ENCODE assay signal across 8 cellular contexts in the genomic region with DNA sequence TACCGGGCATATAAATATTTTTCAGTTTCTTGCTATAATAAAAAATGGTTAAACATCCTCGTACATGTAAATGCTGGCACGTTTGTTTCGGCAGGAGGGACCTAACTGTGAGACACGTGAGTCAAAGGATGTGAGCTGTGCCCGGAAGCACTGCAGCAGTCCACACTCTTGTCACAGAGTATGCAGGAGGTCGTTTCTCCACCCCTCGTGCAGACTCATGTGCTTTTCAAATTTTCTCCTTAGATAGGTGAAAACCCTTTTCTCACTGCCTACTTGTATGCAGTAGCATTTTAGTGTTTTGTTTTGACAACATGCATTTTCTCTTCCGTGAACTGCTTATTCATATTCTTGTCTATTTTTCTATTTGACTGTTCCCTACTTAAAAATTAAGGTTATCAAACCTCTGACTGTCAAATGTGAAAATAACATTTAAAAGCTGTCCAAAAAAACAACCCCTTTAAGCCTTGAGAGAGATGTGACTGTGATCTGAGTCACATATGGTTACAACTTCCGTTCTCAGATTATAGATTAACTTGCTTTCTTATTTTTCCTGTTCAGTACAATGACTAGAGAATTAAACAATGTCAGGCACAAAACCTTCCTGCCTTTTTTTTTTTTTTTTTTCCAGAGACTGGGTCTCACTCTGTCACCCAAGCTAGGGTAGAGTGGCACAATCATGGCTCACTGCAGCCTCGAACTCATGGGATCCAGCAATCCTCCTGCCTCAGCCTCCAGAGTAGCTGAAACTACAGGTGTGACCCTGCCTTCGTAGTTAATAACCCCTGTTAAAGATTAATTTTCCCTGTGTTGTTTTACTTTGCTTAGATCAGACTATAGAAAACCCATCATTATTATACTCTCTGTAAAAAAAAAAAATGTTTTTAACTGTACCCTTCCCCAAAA. TPM values are rescaled to one million over a fixed set of nuclear protein-coding genes. Genes with fewer than 3 reads are reported as not detected.
DNase-seq lines count a peak whose midpoint lies in the region; ATAC-seq, FAIRE-seq and TF ChIP-seq lines count a peak whose summit lies in the region.

No MANE protein-coding gene starts in this region.

- peak; percentile 49 for ATAC-seq in GM21526 (IDR thresholded peaks at IDR 0.05; ENCODE audit: low FRiP score, unreplicated experiment)
- peak; percentile 96 for ATAC-seq in activated T-helper 17 cell treated with anti-CD3 and anti-CD28 coated beads, Interleukin-2, amount 50 U/mL, for 72 hours (replicated peaks)
- peak; percentile 85 to 96 for ATAC-seq in natural killer cell treated with Interleukin-12 subunit alpha and Interleukin-12 subunit beta and Interleukin-15 and Interleukin-18, amount 100 ng/mL, for 72 hours

- H3K27ac Mint-ChIP-seq in activated T-helper 17 cell treated with anti-CD3 and anti-CD28 coated beads, Interleukin-2, amount 50 U/mL, for 72 hours, result peak overlapping the region; percentile 88
- peak overlapping the region; percentile 79 to 82 for H3K27ac Mint-ChIP-seq in natural killer cell treated with Interleukin-12 subunit alpha and Interleukin-12 subunit beta and Interleukin-15 and Interleukin-18, amount 100 ng/mL, for 72 hours
- no peak overlapping the region for H3K27ac Mint-ChIP-seq in type B pancreatic cell

- TF ChIP-seq CTCF in type B pancreatic cell (conservative IDR thresholded peaks at IDR 0.05), result no peak

- no peaks in the 10 kb centered on the region for H3K36me3 Mint-ChIP-seq in activated T-helper 17 cell treated with anti-CD3 and anti-CD28 coated beads, Interleukin-2, amount 50 U/mL, for 72 hours (ENCODE audit: low read depth)
- no peaks in the 10 kb centered on the region for H3K36me3 Mint-ChIP-seq in natural killer cell treated with Interleukin-12 subunit alpha and Interleukin-12 subunit beta and Interleukin-15 and Interleukin-18, amount 100 ng/mL, for 72 hours
- peaks cover 11% of the 10 kb centered on the region for H3K36me3 Mint-ChIP-seq in type B pancreatic cell

- H3K4me3 Mint-ChIP-seq in activated T-helper 17 cell treated with anti-CD3 and anti-CD28 coated beads, Interleukin-2, amount 50 U/mL, for 72 hours, result peak overlapping the region; percentile 54
- peak overlapping the region; percentile 56 for H3K4me3 Mint-ChIP-seq in natural killer cell treated with Interleukin-12 subunit alpha and Interleukin-12 subunit beta and Interleukin-15 and Interleukin-18, amount 100 ng/mL, for 72 hours
- no peak overlapping the region for H3K4me3 Mint-ChIP-seq in type B pancreatic cell

- in situ Hi-C loops in Caki2 (cut with HindIII; ENCODE audit: low pct_unique_long_range_greater_than_20kb, low sequenced_read_pairs), result no loop called here

- DNase-seq in Caki2 (ENCODE audit: low read depth) (peak; percentile 85), HTR-8/SVneo (ENCODE audit: insufficient read length, low spot score) (peak; percentile 23), NCI-H1417 treated with DMSO at 0.1 percent for 48 hours (lab: John Stamatoyannopoulos, UW) (no peak), C1 segment of cervical spinal cord (lab: John Stamatoyannopoulos, UW) (no peak), type B pancreatic cell (ENCODE audit: extremely low spot score, unreplicated experiment) (no peak)
- no peak for DNase-seq in natural killer cell treated with Interleukin-12 subunit alpha and Interleukin-12 subunit beta and Interleukin-15 and Interleukin-18, amount 100 ng/mL, for 72 hours (ENCODE audit: low spot score)

- H3K4me1 Mint-ChIP-seq in activated T-helper 17 cell treated with anti-CD3 and anti-CD28 coated beads, Interleukin-2, amount 50 U/mL, for 72 hours, result peaks cover 14% of the 10 kb centered on the region
- peaks cover 20 to 35% of the 10 kb centered on the region in 2 donors for H3K4me1 Mint-ChIP-seq in natural killer cell treated with Interleukin-12 subunit alpha and Interleukin-12 subunit beta and Interleukin-15 and Interleukin-18, amount 100 ng/mL, for 72 hours (ENCODE audit: low read depth in 2 of 2)
- H3K4me1 Mint-ChIP-seq in type B pancreatic cell (ENCODE audit: unreplicated experiment), result peaks cover 5% of the 10 kb centered on the region

- H3K27me3 Mint-ChIP-seq in activated T-helper 17 cell treated with anti-CD3 and anti-CD28 coated beads, Interleukin-2, amount 50 U/mL, for 72 hours, result no peaks in the 10 kb centered on the region
- H3K27me3 Mint-ChIP-seq in natural killer cell treated with Interleukin-12 subunit alpha and Interleukin-12 subunit beta and Interleukin-15 and Interleukin-18, amount 100 ng/mL, for 72 hours, result no peaks in the 10 kb centered on the region
- no peaks in the 10 kb centered on the region for H3K27me3 Mint-ChIP-seq in type B pancreatic cell

- H3K9me3 Mint-ChIP-seq in activated T-helper 17 cell treated with anti-CD3 and anti-CD28 coated beads, Interleukin-2, amount 50 U/mL, for 72 hours, result no peaks in the 10 kb centered on the region
- H3K9me3 Mint-ChIP-seq in natural killer cell treated with Interleukin-12 subunit alpha and Interleukin-12 subunit beta and Interleukin-15 and Interleukin-18, amount 100 ng/mL, for 72 hours, result no peaks in the 10 kb centered on the region
- no peaks in the 10 kb centered on the region for H3K9me3 Mint-ChIP-seq in type B pancreatic cell

- peak; percentile 54 for FAIRE-seq in HTR-8/SVneo (lab: Jason Lieb, UNC)

RNA-seq across cellular contexts. Expression of gene DPY19L1, which starts 45.1 kb away (rescaled TPM):
- total RNA-seq in Caki2 (2014; rRNA removed; shearing (Covaris generic); ENCODE audit: low replicate concordance), result 34.7 and 94.5 TPM in 2 replicates
- total RNA-seq in activated T-helper 17 cell treated with anti-CD3 and anti-CD28 coated beads, Interleukin-2, amount 50 U/mL, for 72 hours, result 10 to 100 TPM; 15.4 to 17.9 TPM
- 10 to 100 TPM; 20.3 to 30.9 TPM for total RNA-seq in natural killer cell treated with Interleukin-12 subunit alpha and Interleukin-12 subunit beta and Interleukin-15 and Interleukin-18, amount 100 ng/mL, for 72 hours
- total RNA-seq in type B pancreatic cell (ENCODE audit: low replicate concordance), result 12.5 and 33.4 TPM in 2 replicates

Comparison
In these comparisons a context has a peak if more than half of its experiments do, and no peak if none do; other contexts are left out.
1. DNase-seq: peak in Caki2 (single experiment) and HTR-8/SVneo (single experiment); none in natural killer cell treated with Interleukin-12 subunit alpha and Interleukin-12 subunit beta and Interleukin-15 and Interleukin-18, amount 100 ng/mL, for 72 hours (single experiment), NCI-H1417 treated with DMSO at 0.1 percent for 48 hours (single experiment), C1 segment of cervical spinal cord (0 of 14) and type B pancreatic cell (single experiment).
2. Peak in every context shown above with its lines, with median percentiles within 50 percentile points of each other: ATAC-seq.